ENCODE assay signal across 9 cellular contexts in genomic region chr21:36419996-36420395, GRCh38. TPM values are rescaled to one million over a fixed set of nuclear protein-coding genes. Genes with fewer than 3 reads are reported as not detected.
A peak's percentile ranks its signal among the peaks of the same experiment; 100 is the strongest.
DNase-seq lines count a peak whose midpoint lies in the region; ATAC-seq and TF ChIP-seq lines count a peak whose summit lies in the region.
"Had no signal": no experiment of that assay in that cellular context is flagged by ENCODE, and none has a peak within 500 bp of the region (broad histone marks: within the 10 kb centered on the region; RNA-seq: fewer than 3 reads in every experiment).

No MANE protein-coding gene starts in this region.

- peaks cover 26% of the 10 kb centered on the region for H3K36me3 Mint-ChIP-seq in activated CD8-positive, alpha-beta T cell treated with anti-CD3 and anti-CD28 coated beads, Interleukin-2, amount 10 ng/mL, durations not matched to agents 7 days and 5 days (ENCODE audit: low read depth)

- ATAC-seq in HG03095 (IDR thresholded peaks at IDR 0.05; ENCODE audit: unreplicated experiment) (peak; percentile 54), GM19395 (IDR thresholded peaks at IDR 0.05; ENCODE audit: unreplicated experiment) (no peak)
- ATAC-seq in activated CD8-positive, alpha-beta T cell treated with anti-CD3 and anti-CD28 coated beads, Interleukin-2, amount 10 ng/mL, durations not matched to agents 7 days and 5 days, result peak; percentile 63
- peak; percentile 72 for ATAC-seq in stimulated activated naive CD8-positive, alpha-beta T cell treated with anti-CD3 and anti-CD28 coated beads, Interleukin-15, amount 100 ng/mL, for 72 hours

- no peak overlapping the region for H3K4me3 Mint-ChIP-seq in activated CD8-positive, alpha-beta T cell treated with anti-CD3 and anti-CD28 coated beads, Interleukin-2, amount 10 ng/mL, durations not matched to agents 7 days and 5 days
- H3K4me3 Mint-ChIP-seq in stimulated activated naive CD8-positive, alpha-beta T cell treated with anti-CD3 and anti-CD28 coated beads, Interleukin-15, amount 100 ng/mL, for 72 hours, result no peak overlapping the region

- POLR2A ChIA-PET in activated CD8-positive, alpha-beta T cell treated with anti-CD3 and anti-CD28 coated beads, Interleukin-2, amount 10 ng/mL, durations not matched to agents 7 days and 5 days (lab: Charles Lee), result no interaction called here

- TF ChIP-seq POLR2A in erythroblast (IDR thresholded peaks at IDR 0.05; ENCODE audit: low read length), result no peak

- H3K27me3 Mint-ChIP-seq in activated CD8-positive, alpha-beta T cell treated with anti-CD3 and anti-CD28 coated beads, Interleukin-2, amount 10 ng/mL, durations not matched to agents 7 days and 5 days (ENCODE audit: low read depth), result no peaks in the 10 kb centered on the region
- H3K27me3 Mint-ChIP-seq in stimulated activated naive CD8-positive, alpha-beta T cell treated with anti-CD3 and anti-CD28 coated beads, Interleukin-15, amount 100 ng/mL, for 72 hours, result no peaks in the 10 kb centered on the region

- H3K27ac Mint-ChIP-seq in activated CD8-positive, alpha-beta T cell treated with anti-CD3 and anti-CD28 coated beads, Interleukin-2, amount 10 ng/mL, durations not matched to agents 7 days and 5 days, result no peak overlapping the region
- peak overlapping the region in 1 of 2 donors; percentile 59 for H3K27ac Mint-ChIP-seq in stimulated activated naive CD8-positive, alpha-beta T cell treated with anti-CD3 and anti-CD28 coated beads, Interleukin-15, amount 100 ng/mL, for 72 hours

- CTCF ChIA-PET in activated CD8-positive, alpha-beta T cell treated with anti-CD3 and anti-CD28 coated beads, Interleukin-2, amount 10 ng/mL, durations not matched to agents 7 days and 5 days (lab: Charles Lee), result interaction anchor here (0.6 to 1.0 kb wide), 2 partner anchors 9 to 1537 kb away, joined by 3 to 8 read pairs; no protein-coding TSS in a partner anchor

- peaks cover 10% of the 10 kb centered on the region for H3K4me1 Mint-ChIP-seq in activated CD8-positive, alpha-beta T cell treated with anti-CD3 and anti-CD28 coated beads, Interleukin-2, amount 10 ng/mL, durations not matched to agents 7 days and 5 days (ENCODE audit: low read depth)
- H3K4me1 Mint-ChIP-seq in stimulated activated naive CD8-positive, alpha-beta T cell treated with anti-CD3 and anti-CD28 coated beads, Interleukin-15, amount 100 ng/mL, for 72 hours, result peaks cover 4% of the 10 kb centered on the region

- DNase-seq in DMS 273 (lab: John Stamatoyannopoulos, UW; ENCODE audit: unreplicated experiment) (peak; percentile 87), NCI-H69 (lab: John Stamatoyannopoulos, UW) (peak; percentile 80), erythroblast (lab: John Stamatoyannopoulos, UW) (peak; percentile 82 to 89), middle frontal gyrus (ENCODE audit: extremely low spot score, low spot score) (peak; percentile 14)
- DNase-seq in activated CD8-positive, alpha-beta T cell treated with anti-CD3 and anti-CD28 coated beads, Interleukin-2, amount 10 ng/mL, durations not matched to agents 7 days and 5 days, result peak; percentile 60
- peak; percentile 33 to 41 for DNase-seq in stimulated activated naive CD8-positive, alpha-beta T cell treated with anti-CD3 and anti-CD28 coated beads, Interleukin-15, amount 100 ng/mL, for 72 hours

- H3K9me3 Mint-ChIP-seq in activated CD8-positive, alpha-beta T cell treated with anti-CD3 and anti-CD28 coated beads, Interleukin-2, amount 10 ng/mL, durations not matched to agents 7 days and 5 days (ENCODE audit: insufficient read depth), result no peaks in the 10 kb centered on the region
- H3K9me3 Mint-ChIP-seq in stimulated activated naive CD8-positive, alpha-beta T cell treated with anti-CD3 and anti-CD28 coated beads, Interleukin-15, amount 100 ng/mL, for 72 hours, result no peaks in the 10 kb centered on the region

RNA-seq across cellular contexts. Expression of gene CHAF1B, which starts 34.8 kb away (rescaled TPM):
- total RNA-seq in activated CD8-positive, alpha-beta T cell treated with anti-CD3 and anti-CD28 coated beads, Interleukin-2, amount 10 ng/mL, durations not matched to agents 7 days and 5 days, result 10 to 100 TPM; 27.4 to 28.1 TPM

RNA-seq across cellular contexts. Expression of gene CLDN14, which starts 59.9 kb away (rescaled TPM):
- not detected for total RNA-seq in activated CD8-positive, alpha-beta T cell treated with anti-CD3 and anti-CD28 coated beads, Interleukin-2, amount 10 ng/mL, durations not matched to agents 7 days and 5 days
- total RNA-seq: temporal lobe had no signal

Comparison
In these comparisons a context has a peak if more than half of its experiments do, and no peak if none do; other contexts are left out.
1. DNase-seq: peak in every context shown above with its lines; median percentile 87 in DMS 273; 86 in erythroblast; 80 in NCI-H69; 60 in activated CD8-positive, alpha-beta T cell treated with anti-CD3 and anti-CD28 coated beads, Interleukin-2, amount 10 ng/mL, durations not matched to agents 7 days and 5 days; 37 in stimulated activated naive CD8-positive, alpha-beta T cell treated with anti-CD3 and anti-CD28 coated beads, Interleukin-15, amount 100 ng/mL, for 72 hours; 14 in middle frontal gyrus.